Comparison of ENCODE assay signal across 19 cellular contexts in the genomic region with DNA sequence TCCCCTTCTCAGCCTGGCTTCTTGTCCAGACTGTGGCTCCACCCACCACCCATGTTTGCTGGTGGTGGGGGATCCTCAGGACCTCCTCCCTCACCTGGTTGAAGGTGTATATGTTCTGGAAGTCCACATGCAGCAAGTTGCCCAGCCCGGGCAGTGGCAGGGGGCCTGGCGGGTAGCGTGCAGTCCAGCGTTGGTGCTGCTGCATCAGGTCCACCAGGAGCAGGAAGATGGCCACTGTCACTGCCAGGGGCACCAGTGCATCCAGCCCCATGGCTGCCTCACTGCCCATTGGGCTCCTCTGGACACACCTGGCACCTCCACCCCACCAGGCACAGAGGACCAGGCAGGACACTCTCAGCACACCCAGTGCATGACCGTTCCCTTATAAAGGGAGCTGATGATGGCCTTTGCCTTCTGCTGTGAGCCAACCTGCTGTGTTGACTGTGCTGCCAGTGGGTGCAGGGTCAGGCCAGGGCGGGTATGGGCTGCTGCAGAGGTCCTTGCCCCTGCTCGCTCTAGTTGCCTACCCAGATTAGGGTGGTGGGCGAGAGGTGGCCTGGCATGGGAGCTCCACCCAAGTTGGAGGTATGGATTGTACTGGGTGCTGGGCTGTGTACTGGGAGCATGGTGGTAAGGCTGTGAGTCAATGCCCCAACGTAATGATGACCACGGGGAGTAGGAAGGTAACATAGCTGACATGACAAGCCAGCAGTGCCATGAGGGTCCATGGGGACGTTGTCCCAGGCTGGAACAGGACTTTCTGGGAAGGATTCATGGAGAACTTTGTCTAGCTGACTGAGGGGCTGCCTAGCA. TPM values are rescaled to one million over a fixed set of nuclear protein-coding genes. Genes with fewer than 3 reads are reported as not detected.
DNase-seq lines count a peak whose midpoint lies in the region; ATAC-seq, FAIRE-seq and TF ChIP-seq lines count a peak whose summit lies in the region.
"Had no signal": no experiment of that assay in that cellular context is flagged by ENCODE, and none has a peak within 500 bp of the region (broad histone marks: within the 10 kb centered on the region; RNA-seq: fewer than 3 reads in every experiment).

No MANE protein-coding gene starts in this region.

- no peaks in the 10 kb centered on the region for H3K79me2 ChIP-seq in H9 (ENCODE audit: insufficient read depth, low read length)

- no peak for ATAC-seq in activated CD4-positive, alpha-beta T cell treated with anti-CD3 and anti-CD28 coated beads for 36 hours

- H2BK20ac ChIP-seq in H9 (ENCODE audit: low read depth, low read length, poor library complexity, severe bottlenecking), result no peak overlapping the region

- H3K23ac ChIP-seq in H9 (ENCODE audit: insufficient read length, low read depth, low read length) (no peak overlapping the region), neuronal stem cell (ENCODE audit: low read depth, low read length, poor library complexity) (peak overlapping the region; percentile 87)

- H3K27ac ChIP-seq in H9 (ENCODE audit: insufficient read length, low read depth, low read length), result no peak overlapping the region
- no peak overlapping the region for H3K27ac ChIP-seq in neuronal stem cell (replicated peaks; ENCODE audit: low read length)
- no peak overlapping the region for H3K27ac ChIP-seq in small intestine (ENCODE audit: low read depth in 1 of 2, low read length in 1 of 2)
- H3K27ac ChIP-seq: PC-9 had no signal

- H2BK15ac ChIP-seq in H9 (ENCODE audit: low read depth, low read length) (no peak overlapping the region), neuronal stem cell (ENCODE audit: low read length) (no peak overlapping the region)

- no peak overlapping the region for H3T11ph ChIP-seq in H9 (ENCODE audit: low read length)

- H4K8ac ChIP-seq in H9 (replicated peaks; ENCODE audit: insufficient read length, low read depth, low read length) (no peak overlapping the region), neuronal stem cell (ENCODE audit: low read depth, low read length) (peak overlapping the region; percentile 31)

- no TSS peak for BruUV-seq in MCF 10A (replicated peaks; lab: Mats Ljungman, UMichigan)

- CTCF ChIA-PET in activated CD4-positive, alpha-beta T cell treated with anti-CD3 and anti-CD28 coated beads for 36 hours (lab: Charles Lee), result no interaction called here
- CTCF ChIA-PET in MCF 10A (lab: Yijun Ruan, JAX), result no interaction called here

- no peaks in the 10 kb centered on the region for H3K4me1 ChIP-seq in H9 (ENCODE audit: insufficient read depth, low read length)
- peaks cover 0 to 1% of the 10 kb centered on the region in 2 donors for H3K4me1 ChIP-seq in neuronal stem cell (ENCODE audit: control insufficient read depth in 2 of 2, insufficient read depth in 1 of 2, low read depth in 1 of 2, low read length in 2 of 2)
- no peaks in the 10 kb centered on the region for H3K4me1 ChIP-seq in small intestine (ENCODE audit: control insufficient read depth in 2 of 2, insufficient read depth in 1 of 2, low read depth in 1 of 2, low read length in 1 of 2)
- H3K4me1 ChIP-seq: BE2C had no signal

- H3K79me1 ChIP-seq in H9 (ENCODE audit: insufficient read depth, low read depth, low read length, poor library complexity, severe bottlenecking) (no peaks in the 10 kb centered on the region), neuronal stem cell (ENCODE audit: low read depth, low read length) (no peaks in the 10 kb centered on the region)

- H4K20me1 ChIP-seq in H9 (ENCODE audit: control insufficient read depth, insufficient read depth, insufficient read length), result no peaks in the 10 kb centered on the region

- peaks cover 12 to 69% of the 10 kb centered on the region in 2 donors for H3K36me3 ChIP-seq in neuronal stem cell (replicated peaks in 1 of 2; ENCODE audit: control insufficient read depth in 2 of 2, insufficient read depth in 2 of 2, low read length in 2 of 2)
- H3K36me3 ChIP-seq in small intestine (ENCODE audit: control insufficient read depth in 2 of 2, insufficient read depth in 2 of 2, low read length in 2 of 2), result peaks cover 3 to 5% of the 10 kb centered on the region in 2 donors

- intact Hi-C loops in activated CD4-positive, alpha-beta T cell treated with anti-CD3 and anti-CD28 coated beads, Interleukin-2, amount 10 ng/mL, durations not matched to agents 24 days and 14 days (cut with micrococcal nuclease), result no loop called here
- intact Hi-C loops in activated CD4-positive, alpha-beta T cell treated with anti-CD3 and anti-CD28 coated beads for 36 hours (cut with DNase I, micrococcal nuclease), result no loop called here
- intact Hi-C loops in MCF 10A (cut with micrococcal nuclease), result no loop called here

- H3K9ac ChIP-seq in H9 (ENCODE audit: extremely low read depth, insufficient read length, low read length), result no peak overlapping the region
- H3K9ac ChIP-seq in neuronal stem cell (ENCODE audit: low read depth, low read length, poor library complexity), result peak overlapping the region; percentile 21

- no peak overlapping the region for H3K56ac ChIP-seq in H9 (ENCODE audit: insufficient read length, low read depth, low read length)

- no peak overlapping the region for H3K4me2 ChIP-seq in H9 (ENCODE audit: insufficient read depth, insufficient read length, low read length)
- H3K4me2 ChIP-seq in neuronal stem cell (ENCODE audit: insufficient read depth, low read length, poor library complexity, severe bottlenecking), result no peak overlapping the region
- H3K4me2 ChIP-seq: PC-9 had no signal

- peak overlapping the region; percentile 57 for H3K27ac Mint-ChIP-seq in activated CD4-positive, alpha-beta T cell treated with anti-CD3 and anti-CD28 coated beads, Interleukin-2, amount 10 ng/mL, durations not matched to agents 24 days and 14 days
- H3K27ac Mint-ChIP-seq in activated CD4-positive, alpha-beta T cell treated with anti-CD3 and anti-CD28 coated beads for 36 hours, result no peak overlapping the region
- H3K27ac Mint-ChIP-seq in H9, result peak overlapping the region in 2 of 3 experiments; percentile 46 to 62; a peak in 4 of 7 replicates
- H3K27ac Mint-ChIP-seq in chondrocyte (ENCODE audit: unreplicated experiment), result no peak overlapping the region
- no peak overlapping the region for H3K27ac Mint-ChIP-seq in MCF 10A (ENCODE audit: low read depth, unreplicated experiment)

- WGBS in H9 (ENCODE audit: extremely low coverage, insufficient read length, low lambda C conversion rate), result no CpG with 5 or more reads among the region's 11 CpGs
- no CpG with 5 or more reads among the region's 11 CpGs for WGBS in neuronal stem cell (ENCODE audit: extremely low coverage in 2 of 2, insufficient read length in 2 of 2, insufficient replicate concordance in 1 of 2), 2 donors
- 96 to 98% (median 96%) methylated on average over 11 of the region's 11 CpGs for WGBS in small intestine, 3 donors

- no peaks in the 10 kb centered on the region for H3K23me2 ChIP-seq in H9 (ENCODE audit: insufficient read length, low read depth, low read length, poor library complexity, severe bottlenecking)

- H4K91ac ChIP-seq in H9 (ENCODE audit: insufficient read length, low read depth, low read length), result no peak overlapping the region
- no peak overlapping the region for H4K91ac ChIP-seq in neuronal stem cell (ENCODE audit: low read depth, low read length, poor library complexity)

- H3K4ac ChIP-seq in H9 (ENCODE audit: low read depth, low read length), result no peak overlapping the region
- H3K4ac ChIP-seq in neuronal stem cell (ENCODE audit: low read length), result no peak overlapping the region

- H2AFZ ChIP-seq in H9 (ENCODE audit: low read length), result no peak overlapping the region
- no peak overlapping the region for H2AFZ ChIP-seq in neuronal stem cell (ENCODE audit: low read length)
- H2AFZ ChIP-seq: PC-9 had no signal

- POLR2A ChIA-PET in activated CD4-positive, alpha-beta T cell treated with anti-CD3 and anti-CD28 coated beads for 36 hours (lab: Charles Lee), result no interaction called here
- POLR2A ChIA-PET in MCF 10A (lab: Yijun Ruan, JAX), result no interaction called here

- TF ChIP-seq CTCF in H9 (conservative IDR thresholded peaks at IDR 0.05) (no peak), chondrocyte (IDR thresholded peaks at IDR 0.05) (no peak), MCF 10A (IDR thresholded peaks at IDR 0.05; ENCODE audit: unreplicated experiment) (no peak)

- H3K14ac ChIP-seq in H9 (ENCODE audit: insufficient read depth, low read length) (no peak overlapping the region), neuronal stem cell (ENCODE audit: low read length) (peak overlapping the region; percentile 82)

- H3K18ac ChIP-seq in H9 (ENCODE audit: insufficient read length, low read depth, low read length) (no peak overlapping the region), neuronal stem cell (ENCODE audit: low read length) (peak overlapping the region; percentile 28)

- H3K36me3 Mint-ChIP-seq in activated CD4-positive, alpha-beta T cell treated with anti-CD3 and anti-CD28 coated beads, Interleukin-2, amount 10 ng/mL, durations not matched to agents 24 days and 14 days (ENCODE audit: low read depth), result peaks cover 19% of the 10 kb centered on the region
- H3K36me3 Mint-ChIP-seq in activated CD4-positive, alpha-beta T cell treated with anti-CD3 and anti-CD28 coated beads for 36 hours (ENCODE audit: low read depth), result peaks cover 17% of the 10 kb centered on the region
- H3K36me3 Mint-ChIP-seq in H9 (ENCODE audit: insufficient read depth in 1 of 3, low read depth in 3 of 3) (peaks cover 6 to 32% (median 11%) of the 10 kb centered on the region in 3 experiments; a peak in 6 of 7 replicates), chondrocyte (ENCODE audit: low read depth) (peaks cover 7% of the 10 kb centered on the region), MCF 10A (ENCODE audit: insufficient read depth, unreplicated experiment) (peaks cover 39% of the 10 kb centered on the region)

- no peaks in the 10 kb centered on the region for H3K4me1 Mint-ChIP-seq in activated CD4-positive, alpha-beta T cell treated with anti-CD3 and anti-CD28 coated beads, Interleukin-2, amount 10 ng/mL, durations not matched to agents 24 days and 14 days
- no peaks in the 10 kb centered on the region for H3K4me1 Mint-ChIP-seq in activated CD4-positive, alpha-beta T cell treated with anti-CD3 and anti-CD28 coated beads for 36 hours
- H3K4me1 Mint-ChIP-seq in H9 (peaks cover 0 to 4% of the 10 kb centered on the region in 2 experiments; a peak in 1 of 4 replicates), chondrocyte (ENCODE audit: low read depth) (no peaks in the 10 kb centered on the region), MCF 10A (ENCODE audit: insufficient read depth, unreplicated experiment) (peaks cover 7% of the 10 kb centered on the region)
- H3K4me1 Mint-ChIP-seq: CD4-positive, alpha-beta memory T cell had no signal

- H4K5ac ChIP-seq in H9 (ENCODE audit: insufficient read length, low read depth, low read length), result no peak overlapping the region

- H2BK12ac ChIP-seq in H9 (ENCODE audit: insufficient read length, low read depth, low read length) (no peak overlapping the region), neuronal stem cell (ENCODE audit: low read length) (peak overlapping the region; percentile 22)

- H2BK5ac ChIP-seq in H9 (ENCODE audit: insufficient read length, low read length) (no peak overlapping the region), neuronal stem cell (ENCODE audit: low read length) (peak overlapping the region; percentile 39)

- DNase-seq in activated CD4-positive, alpha-beta T cell treated with anti-CD3 and anti-CD28 coated beads, Interleukin-2, amount 10 ng/mL, durations not matched to agents 24 days and 14 days, result no peak
- DNase-seq in activated CD4-positive, alpha-beta T cell treated with anti-CD3 and anti-CD28 coated beads for 36 hours, result no peak
- DNase-seq in H9 (no peak), chondrocyte (ENCODE audit: low spot score) (peak; percentile 88), neuronal stem cell (ENCODE audit: low spot score) (no peak), MCF 10A (ENCODE audit: unreplicated experiment) (no peak), NCI-H2196 treated with DMSO at 0.1 percent for 48 hours (lab: John Stamatoyannopoulos, UW; ENCODE audit: unreplicated experiment) (no peak), small intestine (no peak)
- DNase-seq: 8988T; BE2C; CD4-positive, alpha-beta memory T cell; GF-D8; GOT3; KG1; NCI-H1436; NCI-H2029 treated with DMSO at 0.1 percent for 48 hours; NCI-H510A treated with DMSO at 0.1 percent for 48 hours; NCI-H82; PC-9 had no signal

- H3K9me3 ChIP-seq in H9 (ENCODE audit: control insufficient read depth, low read depth, low read length) (no peaks in the 10 kb centered on the region), neuronal stem cell (replicated peaks in 1 of 2; ENCODE audit: control insufficient read depth in 2 of 2, insufficient read depth in 1 of 2, low read depth in 1 of 2, low read length in 2 of 2) (no peaks in the 10 kb centered on the region), small intestine (ENCODE audit: control insufficient read depth, low read depth) (no peaks in the 10 kb centered on the region)
- H3K9me3 ChIP-seq: BE2C had no signal

- H3K27me3 ChIP-seq in H9 (ENCODE audit: insufficient read depth, low read length), result no peaks in the 10 kb centered on the region
- H3K27me3 ChIP-seq in neuronal stem cell (ENCODE audit: control insufficient read depth in 3 of 3, insufficient read depth in 3 of 3, low read depth in 1 of 3, low read length in 3 of 3), result no peaks in the 10 kb centered on the region
- no peaks in the 10 kb centered on the region for H3K27me3 ChIP-seq in small intestine (ENCODE audit: control insufficient read depth in 2 of 2, insufficient read depth in 2 of 2, low read length in 2 of 2)
- H3K27me3 ChIP-seq: BE2C had no signal

- H2BK120ac ChIP-seq in H9 (ENCODE audit: low read depth, low read length, poor library complexity, severe bottlenecking) (no peak overlapping the region), neuronal stem cell (ENCODE audit: low read depth, low read length) (no peak overlapping the region)

- H3K4me3 Mint-ChIP-seq in activated CD4-positive, alpha-beta T cell treated with anti-CD3 and anti-CD28 coated beads, Interleukin-2, amount 10 ng/mL, durations not matched to agents 24 days and 14 days, result no peak overlapping the region
- no peak overlapping the region for H3K4me3 Mint-ChIP-seq in activated CD4-positive, alpha-beta T cell treated with anti-CD3 and anti-CD28 coated beads for 36 hours
- H3K4me3 Mint-ChIP-seq in H9, result no peak overlapping the region; a peak in 1 of 5 replicates
- no peak overlapping the region for H3K4me3 Mint-ChIP-seq in chondrocyte (ENCODE audit: unreplicated experiment)
- no peak overlapping the region for H3K4me3 Mint-ChIP-seq in MCF 10A (ENCODE audit: unreplicated experiment)

- H3K9me3 Mint-ChIP-seq in activated CD4-positive, alpha-beta T cell treated with anti-CD3 and anti-CD28 coated beads, Interleukin-2, amount 10 ng/mL, durations not matched to agents 24 days and 14 days, result no peaks in the 10 kb centered on the region
- no peaks in the 10 kb centered on the region for H3K9me3 Mint-ChIP-seq in activated CD4-positive, alpha-beta T cell treated with anti-CD3 and anti-CD28 coated beads for 36 hours (ENCODE audit: low read depth)
- H3K9me3 Mint-ChIP-seq in H9 (no peaks in the 10 kb centered on the region), chondrocyte (ENCODE audit: low read depth) (no peaks in the 10 kb centered on the region), MCF 10A (ENCODE audit: unreplicated experiment) (no peaks in the 10 kb centered on the region)

- H2AK5ac ChIP-seq in H9 (ENCODE audit: insufficient read length, low read length) (no peak overlapping the region), neuronal stem cell (ENCODE audit: low read depth, low read length) (no peak overlapping the region)

- H3K27me3 Mint-ChIP-seq in activated CD4-positive, alpha-beta T cell treated with anti-CD3 and anti-CD28 coated beads, Interleukin-2, amount 10 ng/mL, durations not matched to agents 24 days and 14 days, result no peaks in the 10 kb centered on the region
- no peaks in the 10 kb centered on the region for H3K27me3 Mint-ChIP-seq in activated CD4-positive, alpha-beta T cell treated with anti-CD3 and anti-CD28 coated beads for 36 hours
- H3K27me3 Mint-ChIP-seq in H9 (ENCODE audit: low read depth), result peaks cover 2% of the 10 kb centered on the region
- H3K27me3 Mint-ChIP-seq in chondrocyte (ENCODE audit: low read depth), result no peaks in the 10 kb centered on the region
- H3K27me3 Mint-ChIP-seq in MCF 10A (ENCODE audit: insufficient read depth, unreplicated experiment), result no peaks in the 10 kb centered on the region
- H3K27me3 Mint-ChIP-seq: CD4-positive, alpha-beta memory T cell had no signal

- FAIRE-seq in small intestine (lab: Jason Lieb, UNC), result no peak

- H3K4me3 ChIP-seq in neuronal stem cell (ENCODE audit: low read length in 2 of 2) (peak overlapping the region in 1 of 2 donors; percentile 44), small intestine (ENCODE audit: low read depth in 1 of 2, low read length in 2 of 2) (no peak overlapping the region)
- H3K4me3 ChIP-seq: PC-9 had no signal

RNA-seq across cellular contexts. Expression of gene CYP2D6, which starts 24.3 kb away (rescaled TPM):
- total RNA-seq in activated CD4-positive, alpha-beta T cell treated with anti-CD3 and anti-CD28 coated beads, Interleukin-2, amount 10 ng/mL, durations not matched to agents 24 days and 14 days, result 3.8 and 4.5 TPM in 2 replicates
- 1 to 10 TPM; 2.8 to 3.1 TPM for total RNA-seq in activated CD4-positive, alpha-beta T cell treated with anti-CD3 and anti-CD28 coated beads for 36 hours
- total RNA-seq in H9 (2021) (2.0 and 2.3 TPM in 2 replicates), chondrocyte (0.75 to 1.7 TPM (median 0.95 TPM) in 3 replicates), MCF 10A (2022) (2.0 and 3.5 TPM in 2 replicates)
- 0.29 TPM for polyA plus RNA-seq in neuronal stem cell (2013, experiment 1 of 2)
- polyA plus RNA-seq in neuronal stem cell (2013, experiment 2 of 2), result 0.29 TPM
- polyA plus RNA-seq in small intestine, result 100 to 1,000 TPM in 1 of 3 donors, 10 to 100 TPM in 1, 1 to 10 TPM in 1; 5.8 to 172 (median 38.1) TPM

Comparison
In these comparisons a context has a peak if more than half of its experiments do, and no peak if none do; other contexts are left out.
1. H3K27ac Mint-ChIP-seq: peak in activated CD4-positive, alpha-beta T cell treated with anti-CD3 and anti-CD28 coated beads, Interleukin-2, amount 10 ng/mL, durations not matched to agents 24 days and 14 days (single experiment) and H9 (2 of 3); none in activated CD4-positive, alpha-beta T cell treated with anti-CD3 and anti-CD28 coated beads for 36 hours (single experiment), chondrocyte (single experiment) and MCF 10A (single experiment).